ENCODE assay signal across 12 cellular contexts in genomic region chr2:64779117-64779690, GRCh38.
A peak's percentile ranks its signal among the peaks of the same experiment; 100 is the strongest.
DNase-seq lines count a peak whose midpoint lies in the region; ATAC-seq and TF ChIP-seq lines count a peak whose summit lies in the region.
"Had no signal": no experiment of that assay in that cellular context is flagged by ENCODE, and none has a peak within 500 bp of the region (broad histone marks: within the 10 kb centered on the region; RNA-seq: fewer than 3 reads in every experiment).

No MANE protein-coding gene starts in this region.

- DNase-seq in DMS53 (lab: John Stamatoyannopoulos, UW) (peak; percentile 6), DMS53 treated with DMSO at 0.1 percent for 48 hours (lab: John Stamatoyannopoulos, UW; ENCODE audit: unreplicated experiment) (no peak), amniotic epithelial cell (ENCODE audit: low read depth) (peak; percentile 76), left cardiac atrium (no peak), thyroid gland (peak; percentile 6 to 14), NCI-H2171 (lab: John Stamatoyannopoulos, UW) (no peak)
- DNase-seq: activated CD4-positive, alpha-beta T cell treated with anti-CD3 and anti-CD28 coated beads for 4 hours; NCI-H1105; occipital lobe had no signal

- peaks cover 0 to 18% of the 10 kb centered on the region in 2 donors for H3K4me1 ChIP-seq in thyroid gland

- H3K36me3 ChIP-seq in thyroid gland = no peaks in the 10 kb centered on the region

- peak; percentile 63 to 83 for ATAC-seq in left cardiac atrium
- ATAC-seq in GM21515 (IDR thresholded peaks at IDR 0.05; ENCODE audit: unreplicated experiment) = no peak
- ATAC-seq in GM19328 (IDR thresholded peaks at IDR 0.05; ENCODE audit: unreplicated experiment) = no peak

- TF ChIP-seq CTCF in thyroid gland (IDR thresholded peaks at IDR 0.05) = no peak

- H3K9me3 ChIP-seq in thyroid gland = no peaks in the 10 kb centered on the region

- H3K4me3 ChIP-seq in thyroid gland (replicated peaks in 1 of 3) = no peak overlapping the region

- WGBS in thyroid gland, 2 donors = 36 to 47% methylated on average over 5 of the region's 5 CpGs

- no peaks in the 10 kb centered on the region for H3K27me3 ChIP-seq in thyroid gland

- no peak for TF ChIP-seq POLR2A in thyroid gland (IDR thresholded peaks at IDR 0.05)

- intact Hi-C loops in left cardiac atrium (cut with DNase I) = no loop called here
- intact Hi-C loops in thyroid gland (cut with DNase I) = no loop called here

- no peak overlapping the region for H3K27ac ChIP-seq in thyroid gland
- H3K27ac ChIP-seq: 22Rv1 had no signal

Comparison
In these comparisons a context has a peak if more than half of its experiments do, and no peak if none do; other contexts are left out.
1. DNase-seq: peak in DMS53 (single experiment), amniotic epithelial cell (single experiment) and thyroid gland (2 of 2); none in DMS53 treated with DMSO at 0.1 percent for 48 hours (single experiment), left cardiac atrium (single experiment) and NCI-H2171 (single experiment).
2. ATAC-seq: peak in left cardiac atrium (2 of 2); none in GM21515 (single experiment) and GM19328 (single experiment).